ENCODE assay signal across 15 cellular contexts in the genomic region with DNA sequence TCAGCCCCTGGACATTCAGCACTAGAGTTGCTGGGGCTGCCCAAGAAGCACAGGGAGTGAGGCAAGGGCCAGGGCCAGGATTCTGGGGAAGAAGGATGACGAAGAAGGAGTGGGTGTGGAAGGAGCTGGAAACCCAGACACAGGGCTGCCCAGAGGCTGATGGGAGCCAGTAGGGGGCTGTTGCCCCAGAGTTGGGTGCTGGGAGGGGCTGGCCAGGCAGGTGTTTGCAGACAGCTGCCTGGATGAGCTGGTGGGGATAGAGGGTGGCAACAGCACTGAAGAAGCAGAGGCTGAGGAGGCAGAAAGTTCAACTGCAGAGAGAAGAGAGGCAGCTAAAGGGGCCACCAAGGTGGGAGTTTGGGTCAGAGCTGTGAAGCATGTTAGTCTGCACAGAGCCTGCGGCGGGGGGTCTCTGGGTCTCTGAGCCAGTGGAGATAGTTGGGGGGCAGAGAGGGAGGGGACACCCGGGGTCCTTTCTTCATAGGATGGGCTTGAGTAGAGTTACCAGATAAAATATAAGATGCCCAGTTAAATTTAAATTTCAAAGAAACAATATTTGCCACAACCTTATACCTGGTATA. TPM values are rescaled to one million over a fixed set of nuclear protein-coding genes. Genes with fewer than 3 reads are reported as not detected.
DNase-seq lines count a peak whose midpoint lies in the region; ATAC-seq, FAIRE-seq and TF ChIP-seq lines count a peak whose summit lies in the region.
"Had no signal": no experiment of that assay in that cellular context is flagged by ENCODE, and none has a peak within 500 bp of the region (broad histone marks: within the 10 kb centered on the region; RNA-seq: fewer than 3 reads in every experiment).

No MANE protein-coding gene starts in this region.

- H3K27ac ChIP-seq in HepG2 (ENCODE audit: extremely low read length, insufficient read depth, low read length) (no peak overlapping the region), subcutaneous abdominal adipose tissue (ENCODE audit: low read depth, low read length) (peak overlapping the region; percentile 93), mesendoderm (ENCODE audit: low read depth, low read length) (no peak overlapping the region)

- H3K27ac Mint-ChIP-seq in activated naive CD8-positive, alpha-beta T cell: peak overlapping the region; percentile 34
- H3K27ac Mint-ChIP-seq in activated naive CD8-positive, alpha-beta T cell treated with anti-CD3 and anti-CD28 coated beads for 36 hours: no peak overlapping the region

- H3K56ac ChIP-seq in mesendoderm (ENCODE audit: low read length): no peak overlapping the region

- H3K27me3 ChIP-seq in HepG2 (ENCODE audit: control insufficient read depth in 1 of 2, insufficient read depth in 2 of 2, low read length in 2 of 2) (peaks cover 7 to 28% of the 10 kb centered on the region in 2 experiments), subcutaneous abdominal adipose tissue (ENCODE audit: control insufficient read depth in 5 of 5, insufficient read depth in 4 of 5, low read length in 5 of 5) (no peaks in the 10 kb centered on the region), mesendoderm (ENCODE audit: insufficient read depth, low read length, poor library complexity) (no peaks in the 10 kb centered on the region)

- H3K23ac ChIP-seq in mesendoderm (ENCODE audit: low read length): no peak overlapping the region

- H3K79me1 ChIP-seq in mesendoderm (ENCODE audit: low read length): no peaks in the 10 kb centered on the region

- no peak; the same call in 1 of the 2 replicates for TF ChIP-seq CTCF in HepG2 (CRISPR knock-in tag; IDR thresholded peaks at IDR 0.05)

- WGBS in HepG2 (ENCODE audit: low lambda C conversion rate): 49% methylated on average over 4 of the region's 4 CpGs
- WGBS in mesendoderm (ENCODE audit: extremely low coverage, insufficient coverage, low lambda C conversion rate): no CpG with 5 or more reads among the region's 4 CpGs

- H4K5ac ChIP-seq in mesendoderm (ENCODE audit: low read length): no peak overlapping the region

- DNase-seq in activated naive CD8-positive, alpha-beta T cell treated with anti-CD3 and anti-CD28 coated beads for 36 hours: no peak
- DNase-seq in amniotic epithelial cell (ENCODE audit: low read depth): peak; percentile 37
- DNase-seq in HepG2 (ENCODE audit: low spot score): no peak
- no peak for DNase-seq in left lobe of liver (ENCODE audit: low spot score)
- no peak for DNase-seq in mesendoderm
- DNase-seq: activated gamma-delta T cell treated with Interleukin-2 at 50 U/mL for 16 hours; NCI-H2107; SK-N-SH; stimulated activated CD4-positive, alpha-beta T cell treated with anti-CD3 and anti-CD28 coated beads, Interleukin-2, amount 100 ng/mL, for 48 hours had no signal

- H3K4me1 Mint-ChIP-seq in activated naive CD8-positive, alpha-beta T cell (ENCODE audit: low read depth): no peaks in the 10 kb centered on the region
- H3K4me1 Mint-ChIP-seq in activated naive CD8-positive, alpha-beta T cell treated with anti-CD3 and anti-CD28 coated beads for 36 hours: no peaks in the 10 kb centered on the region

- no peak overlapping the region for H3K18ac ChIP-seq in mesendoderm (ENCODE audit: low read length)

- no peaks in the 10 kb centered on the region for H3K36me3 ChIP-seq in HepG2 (replicated peaks in 1 of 2; ENCODE audit: control insufficient read depth in 1 of 2, insufficient read depth in 2 of 2, low read length in 2 of 2)
- no peaks in the 10 kb centered on the region for H3K36me3 ChIP-seq in subcutaneous abdominal adipose tissue (ENCODE audit: control insufficient read depth in 5 of 5, insufficient read depth in 5 of 5, low read length in 5 of 5)
- H3K36me3 ChIP-seq in mesendoderm (ENCODE audit: control insufficient read depth, insufficient read depth, low read length): no peaks in the 10 kb centered on the region

- no peaks in the 10 kb centered on the region for H3K27me3 Mint-ChIP-seq in activated naive CD8-positive, alpha-beta T cell
- H3K27me3 Mint-ChIP-seq in activated naive CD8-positive, alpha-beta T cell treated with anti-CD3 and anti-CD28 coated beads for 36 hours: no peaks in the 10 kb centered on the region

- BruUV-seq in HepG2 (replicated peaks; lab: Mats Ljungman, UMichigan): no TSS peak

- CTCF ChIA-PET in HepG2 (lab: Yijun Ruan, JAX; ENCODE audit: low intra/inter-chr PET ratio, low total read pairs): interaction anchor here (0.6 to 3.2 kb wide), 4 partner anchors 10 to 62 kb away, joined by 4 to 31 read pairs (median 16); no protein-coding TSS in a partner anchor

- H3K9me3 ChIP-seq in HepG2 (ENCODE audit: low read length) (no peaks in the 10 kb centered on the region), subcutaneous abdominal adipose tissue (ENCODE audit: control insufficient read depth in 5 of 5, low read length in 5 of 5) (no peaks in the 10 kb centered on the region)
- H3K9me3 ChIP-seq: SK-N-SH had no signal

- H3K9ac ChIP-seq in HepG2 (ENCODE audit: insufficient read depth, low read depth, low read length) (no peak overlapping the region), subcutaneous abdominal adipose tissue (ENCODE audit: low read length in 5 of 5) (peak overlapping the region in 4 of 5 donors; percentile 3 to 75 (median 36)), mesendoderm (ENCODE audit: low read length) (no peak overlapping the region)
- H3K9ac ChIP-seq: SK-N-SH had no signal

- no peak for TF ChIP-seq RAD21 in HepG2 (CRISPR knock-in tag; IDR thresholded peaks at IDR 0.05)

- in situ Hi-C loops in HepG2 (cut with HindIII; ENCODE audit: extremely low pct_ligation_motif_present, low pct_unique_long_range_greater_than_20kb): loop anchor here (5.0 kb wide), 1 partner anchor 42 kb away; a partner anchor contains a TSS

- no peak overlapping the region for H3K4me3 Mint-ChIP-seq in activated naive CD8-positive, alpha-beta T cell
- H3K4me3 Mint-ChIP-seq in activated naive CD8-positive, alpha-beta T cell treated with anti-CD3 and anti-CD28 coated beads for 36 hours: no peak overlapping the region
- H3K4me3 Mint-ChIP-seq: brain had no signal

- no peak overlapping the region for H2BK5ac ChIP-seq in mesendoderm (ENCODE audit: low read length)

- no peak overlapping the region for H2AFZ ChIP-seq in HepG2 (ENCODE audit: low read length)

- TF ChIP-seq EP300 in HepG2 (IDR thresholded peaks at IDR 0.05; ENCODE audit: low read depth in 2 of 2, low read length in 2 of 2): no peak
- TF ChIP-seq EP300 in HepG2 (CRISPR knock-in tag; IDR thresholded peaks at IDR 0.05; ENCODE audit: borderline replicate concordance): no peak

- H3K36me3 Mint-ChIP-seq in activated naive CD8-positive, alpha-beta T cell: no peaks in the 10 kb centered on the region
- no peaks in the 10 kb centered on the region for H3K36me3 Mint-ChIP-seq in activated naive CD8-positive, alpha-beta T cell treated with anti-CD3 and anti-CD28 coated beads for 36 hours
- H3K36me3 Mint-ChIP-seq: brain had no signal

- POLR2A ChIA-PET in HepG2 (lab: Yijun Ruan, JAX): interaction anchor here (0.9 kb wide), 1 partner anchor 11 kb away, joined by 3 read pairs; no protein-coding TSS in a partner anchor

- no peak for FAIRE-seq in HepG2 (lab: Jason Lieb, UNC)
- FAIRE-seq: GM18507, islet of Langerhans had no signal

- intact Hi-C loops in HepG2 (cut with micrococcal nuclease; ENCODE audit: unreplicated experiment): loop anchor here (5.0 kb wide), 1 partner anchor 112 kb away; no protein-coding TSS in a partner anchor

- no peak overlapping the region for H2BK120ac ChIP-seq in mesendoderm (ENCODE audit: low read depth, low read length)

- H4K20me1 ChIP-seq in HepG2 (ENCODE audit: insufficient read depth, low read length): no peaks in the 10 kb centered on the region

- H3K4me3 ChIP-seq in HepG2 (replicated peaks in 1 of 3; ENCODE audit: insufficient read depth in 1 of 3, low read depth in 2 of 3, low read length in 3 of 3) (no peak overlapping the region), subcutaneous abdominal adipose tissue (ENCODE audit: low read depth in 1 of 5, low read length in 5 of 5) (no peak overlapping the region), mesendoderm (ENCODE audit: low read length) (no peak overlapping the region)

- peaks cover 24% of the 10 kb centered on the region for H3K4me1 ChIP-seq in HepG2 (ENCODE audit: insufficient read depth, low read length)
- H3K4me1 ChIP-seq in subcutaneous abdominal adipose tissue (ENCODE audit: control insufficient read depth in 5 of 5, insufficient read depth in 5 of 5, low read length in 5 of 5): peaks cover 4 to 41% (median 39%) of the 10 kb centered on the region in 5 donors
- no peaks in the 10 kb centered on the region for H3K4me1 ChIP-seq in mesendoderm (ENCODE audit: control insufficient read depth, low read depth, low read length)

- H3K79me2 ChIP-seq in HepG2 (ENCODE audit: insufficient read depth, low read length) (no peaks in the 10 kb centered on the region), mesendoderm (ENCODE audit: control insufficient read depth, insufficient read depth, low read length) (no peaks in the 10 kb centered on the region)

- ATAC-seq in HepG2: peak; percentile 70
- ATAC-seq in left lobe of liver: no peak
- no peak for ATAC-seq in HG02571 (IDR thresholded peaks at IDR 0.05; ENCODE audit: unreplicated experiment)

- H4K8ac ChIP-seq in mesendoderm (ENCODE audit: low read depth, low read length): no peak overlapping the region

- no peak overlapping the region for H3K4me2 ChIP-seq in HepG2 (ENCODE audit: low read depth, low read length)
- no peak overlapping the region for H3K4me2 ChIP-seq in mesendoderm (ENCODE audit: low read length)
- H3K4me2 ChIP-seq: SK-N-SH had no signal

- H3K4ac ChIP-seq in mesendoderm (ENCODE audit: low read depth, low read length): no peak overlapping the region

- no peak for TF ChIP-seq POLR2A in HepG2 (IDR thresholded peaks at IDR 0.05; ENCODE audit: insufficient read depth in 1 of 2, low read depth in 2 of 2, low read length in 2 of 2)

- no peak overlapping the region for H2AK5ac ChIP-seq in mesendoderm (ENCODE audit: low read length)

- H2BK15ac ChIP-seq in mesendoderm (replicated peaks; ENCODE audit: low read depth): no peak overlapping the region

- no peaks in the 10 kb centered on the region for H3K9me3 Mint-ChIP-seq in activated naive CD8-positive, alpha-beta T cell (ENCODE audit: low read depth)
- no peaks in the 10 kb centered on the region for H3K9me3 Mint-ChIP-seq in activated naive CD8-positive, alpha-beta T cell treated with anti-CD3 and anti-CD28 coated beads for 36 hours

RNA-seq across cellular contexts. Expression of a gene that starts 2.5 kb away (rescaled TPM):
- not detected for total RNA-seq in activated naive CD8-positive, alpha-beta T cell treated with anti-CD3 and anti-CD28 coated beads for 36 hours
- total RNA-seq in HepG2 (2016; rRNA removed; fragmentation: Illumina TruSeq; extraction: Trizol) (0.58 and 1.9 TPM in 2 replicates), left lobe of liver (30.7 TPM)
- total RNA-seq in HepG2 (2016; cell fraction: cytosol; rRNA removed; fragmentation: Illumina TruSeq; extraction: Trizol; ENCODE audit: low read depth): 0.71 and 0.81 TPM in 2 replicates
- 1.0 and 1.6 TPM in 2 replicates for total RNA-seq in HepG2 (2016; cell fraction: insoluble cytoplasmic fraction; rRNA removed; fragmentation: Illumina TruSeq; extraction: Trizol)
- 0.74 and 0.86 TPM in 2 replicates for total RNA-seq in HepG2 (2016; cell fraction: membrane; rRNA removed; fragmentation: Illumina TruSeq; extraction: Trizol)
- total RNA-seq in HepG2 (2016; cell fraction: nucleus; rRNA removed; fragmentation: Illumina TruSeq; extraction: Trizol): 2.8 and 3.0 TPM in 2 replicates
- 2.1 and 5.6 TPM in 2 replicates for polyA plus RNA-seq in HepG2 (2011; rRNA removed)
- polyA plus RNA-seq in HepG2 (2011; cell fraction: cytosol; rRNA removed): 2.7 and 3.2 TPM in 2 replicates
- polyA plus RNA-seq in HepG2 (2011; cell fraction: nucleus; rRNA removed): 24.1 and 31.8 TPM in 2 replicates
- 7.9 and 9.8 TPM in 2 replicates for polyA plus RNA-seq in HepG2 (2012)
- polyA plus RNA-seq in HepG2 (2016; cell fraction: cytosol; fragmentation: Illumina TruSeq; extraction: Trizol; ENCODE audit: low read depth): 0.60 and 0.85 TPM in 2 replicates
- 0.82 and 1.2 TPM in 2 replicates for polyA plus RNA-seq in HepG2 (2016; cell fraction: insoluble cytoplasmic fraction; fragmentation: Illumina TruSeq; extraction: Trizol; ENCODE audit: low read depth)
- 1.2 and 1.7 TPM in 2 replicates for polyA plus RNA-seq in HepG2 (2016; cell fraction: membrane; fragmentation: Illumina TruSeq; extraction: Trizol; ENCODE audit: low read depth)
- polyA plus RNA-seq in HepG2 (2016; cell fraction: nucleus; fragmentation: Illumina TruSeq; extraction: Trizol; ENCODE audit: insufficient read depth, low read depth): 7.8 and 9.5 TPM in 2 replicates
- polyA minus RNA-seq in HepG2 (2011; rRNA and poly(A)+ RNA removed; ENCODE audit: low replicate concordance): 1.9 and 6.0 TPM in 2 replicates
- polyA minus RNA-seq in HepG2 (2011; cell fraction: cytosol; rRNA and poly(A)+ RNA removed): 1.2 and 1.5 TPM in 2 replicates
- 6.2 and 6.6 TPM in 2 replicates for polyA minus RNA-seq in HepG2 (2011; cell fraction: nucleus; rRNA and poly(A)+ RNA removed)
- polyA plus RNA-seq in mesendoderm (2013, experiment 1 of 2): not detected
- not detected for polyA plus RNA-seq in mesendoderm (2013, experiment 2 of 2)

RNA-seq across cellular contexts. Expression of a gene that starts 42.5 kb away (rescaled TPM):
- total RNA-seq in activated naive CD8-positive, alpha-beta T cell treated with anti-CD3 and anti-CD28 coated beads for 36 hours: 1 to 10 TPM; 2.3 to 2.9 TPM
- total RNA-seq in HepG2 (2016; rRNA removed; fragmentation: Illumina TruSeq; extraction: Trizol) (0.87 and 1.4 TPM in 2 replicates), left lobe of liver (89.5 TPM)
- total RNA-seq in HepG2 (2016; cell fraction: cytosol; rRNA removed; fragmentation: Illumina TruSeq; extraction: Trizol; ENCODE audit: low read depth): 0.30 and 0.62 TPM in 2 replicates
- 0.73 and 1.5 TPM in 2 replicates for total RNA-seq in HepG2 (2016; cell fraction: insoluble cytoplasmic fraction; rRNA removed; fragmentation: Illumina TruSeq; extraction: Trizol)
- total RNA-seq in HepG2 (2016; cell fraction: membrane; rRNA removed; fragmentation: Illumina TruSeq; extraction: Trizol): 0.65 and 0.99 TPM in 2 replicates
- 1.2 and 1.3 TPM in 2 replicates for total RNA-seq in HepG2 (2016; cell fraction: nucleus; rRNA removed; fragmentation: Illumina TruSeq; extraction: Trizol)
- polyA plus RNA-seq in HepG2 (2011; rRNA removed): 5.5 and 12.2 TPM in 2 replicates
- 7.3 and 9.8 TPM in 2 replicates for polyA plus RNA-seq in HepG2 (2011; cell fraction: cytosol; rRNA removed)
- polyA plus RNA-seq in HepG2 (2011; cell fraction: nucleus; rRNA removed): 8.4 and 11.9 TPM in 2 replicates
- 14.8 and 18.2 TPM in 2 replicates for polyA plus RNA-seq in HepG2 (2012)
- 0.33 and 0.46 TPM in 2 replicates for polyA plus RNA-seq in HepG2 (2016; cell fraction: cytosol; fragmentation: Illumina TruSeq; extraction: Trizol; ENCODE audit: low read depth)
- 0.59 and 0.63 TPM in 2 replicates for polyA plus RNA-seq in HepG2 (2016; cell fraction: insoluble cytoplasmic fraction; fragmentation: Illumina TruSeq; extraction: Trizol; ENCODE audit: low read depth)
- 0.94 and 1.2 TPM in 2 replicates for polyA plus RNA-seq in HepG2 (2016; cell fraction: membrane; fragmentation: Illumina TruSeq; extraction: Trizol; ENCODE audit: low read depth)
- polyA plus RNA-seq in HepG2 (2016; cell fraction: nucleus; fragmentation: Illumina TruSeq; extraction: Trizol; ENCODE audit: insufficient read depth, low read depth): 1.4 and 2.5 TPM in 2 replicates
- 6.2 and 648 TPM in 2 replicates for polyA minus RNA-seq in HepG2 (2011; rRNA and poly(A)+ RNA removed; ENCODE audit: low replicate concordance)
- polyA minus RNA-seq in HepG2 (2011; cell fraction: cytosol; rRNA and poly(A)+ RNA removed): 4.7 and 6.3 TPM in 2 replicates
- 2.0 and 2.7 TPM in 2 replicates for polyA minus RNA-seq in HepG2 (2011; cell fraction: nucleus; rRNA and poly(A)+ RNA removed)
- polyA plus RNA-seq in mesendoderm (2013, experiment 1 of 2): 2.6 TPM
- polyA plus RNA-seq in mesendoderm (2013, experiment 2 of 2): 2.9 TPM

Comparison
In these comparisons a context has a peak if more than half of its experiments do, and no peak if none do; other contexts are left out.
1. H3K9ac ChIP-seq: peak in subcutaneous abdominal adipose tissue (4 of 5); none in HepG2 (single experiment) and mesendoderm (single experiment).
2. RNA of a gene that starts 42.5 kb away (total RNA-seq): 89.5 TPM in left lobe of liver (single experiment); 2.3 to 2.9 TPM in activated naive CD8-positive, alpha-beta T cell treated with anti-CD3 and anti-CD28 coated beads for 36 hours and 0.30 to 1.5 TPM in HepG2; every median in the first group is over 10 times any median in the second.